In genomic region chr15:81315452-81316203, GRCh38 we compare ENCODE assay signal across 1 cellular context.
TF ChIP-seq lines count a peak whose summit lies in the region.

No MANE protein-coding gene starts in this region.

TF ChIP-seq in IMR-90, 13 proteins besides CTCF, POLR2A, EP300 and RAD21:
- TF ChIP-seq ELK1 (IDR thresholded peaks at IDR 0.05; ENCODE audit: borderline replicate concordance, low read depth, low read length) = no peak
- TF ChIP-seq SMC3 (IDR thresholded peaks at IDR 0.05; ENCODE audit: low read depth, low read length) = no peak
- TF ChIP-seq USF2 (IDR thresholded peaks at IDR 0.05; ENCODE audit: low read depth, low read length) = no peak
